8 cellular contexts compared by ENCODE assay signal in genomic region chr7:100673302-100673941, GRCh38. TPM values are rescaled to one million over a fixed set of nuclear protein-coding genes. Genes with fewer than 3 reads are reported as not detected.
DNase-seq lines count a peak whose midpoint lies in the region; ATAC-seq and TF ChIP-seq lines count a peak whose summit lies in the region.

Gene GNB2 (plus strand): TSS chr7:100673740. CDS start chr7:100676266, 2,526 bp downstream.

- H3K27ac ChIP-seq in C4-2B: peak within 1 kb of the TSS; percentile 88
- H3K27ac ChIP-seq in liver (ENCODE audit: low read depth in 1 of 2, low read length in 2 of 2): peak within 1 kb of the TSS; percentile 94 to 100

- peak; percentile 5 to 39 for TF ChIP-seq RAD21 in liver (IDR thresholded peaks at IDR 0.05)

- no peak for TF ChIP-seq CTCF in C4-2B (conservative IDR thresholded peaks at IDR 0.05)
- no peak for TF ChIP-seq CTCF in liver (IDR thresholded peaks at IDR 0.05; ENCODE audit: low read depth, low read length, missing input control)

- no peaks in the 10 kb centered on the region for H3K9me3 ChIP-seq in liver (ENCODE audit: control insufficient read depth in 4 of 4, low read length in 3 of 4)

- ATAC-seq in GM19397 (IDR thresholded peaks at IDR 0.05; ENCODE audit: unreplicated experiment) (peak; percentile 56), HG03571 (IDR thresholded peaks at IDR 0.05; ENCODE audit: unreplicated experiment) (peak; percentile 52)

- H3K36me3 ChIP-seq in liver (ENCODE audit: control insufficient read depth in 4 of 4, insufficient read depth in 3 of 4, low read depth in 1 of 4, low read length in 3 of 4): peaks cover 6 to 19% (median 9%) of the 10 kb centered on the region in 4 donors

- WGBS in liver: under 1% methylated on average over 65 of the region's 65 CpGs

- H3K9ac ChIP-seq in liver (ENCODE audit: low read depth in 1 of 2, low read length in 2 of 2): peak within 1 kb of the TSS; percentile 73 to 84

- no peaks in the 10 kb centered on the region for H3K27me3 ChIP-seq in liver (ENCODE audit: control insufficient read depth in 4 of 4, insufficient read depth in 4 of 4, low read length in 3 of 4)

- peaks cover 0 to 11% (median 7%) of the 10 kb centered on the region in 4 donors for H3K4me1 ChIP-seq in liver (ENCODE audit: control insufficient read depth in 4 of 4, insufficient read depth in 4 of 4, low read length in 3 of 4)

- DNase-seq in NCI-H82 (lab: John Stamatoyannopoulos, UW): peak; percentile 99
- peak; percentile 100 for DNase-seq in activated CD4-positive, alpha-beta T cell treated with anti-CD3 and anti-CD28 coated beads, Interleukin-2, amount 50 U/mL, for 48 hours
- DNase-seq in dermis microvascular lymphatic vessel endothelial cell (ENCODE audit: low read depth in 2 of 2): peak; percentile 97 to 99
- peak; percentile 99 for DNase-seq in stimulated activated CD4-positive, alpha-beta T cell treated with anti-CD3 and anti-CD28 coated beads, Interleukin-4, amount 100 ng/mL, for 24 hours

- peak within 1 kb of the TSS; percentile 81 to 92 (median 91) for H3K4me3 ChIP-seq in liver (ENCODE audit: low read depth in 1 of 3, low read length in 3 of 3)

TF ChIP-seq in liver, 16 proteins besides CTCF, POLR2A, EP300 and RAD21:
- TF ChIP-seq RXRA (IDR thresholded peaks at IDR 0.05) (peak; percentile 66 to 71), SP1 (IDR thresholded peaks at IDR 0.05) (peak; percentile 78), FOXA1 (IDR thresholded peaks at IDR 0.05) (peak; percentile 34), MAX (IDR thresholded peaks at IDR 0.05) (peak; percentile 84), HNF4A (conservative IDR thresholded peaks at IDR 0.05) (peak; percentile 20 to 29), REST (IDR thresholded peaks at IDR 0.05) (peak; percentile 54), ZBTB33 (IDR thresholded peaks at IDR 0.05) (peak; percentile 73), HNF4G (IDR thresholded peaks at IDR 0.05) (no peak), FOXA2 (IDR thresholded peaks at IDR 0.05) (no peak), YY1 (IDR thresholded peaks at IDR 0.05) (peak; percentile 77), EGR1 (IDR thresholded peaks at IDR 0.05; ENCODE audit: low read depth in 2 of 2) (peak; percentile 8 to 63), GABPA (IDR thresholded peaks at IDR 0.05 in 1 of 2, conservative IDR thresholded peaks at IDR 0.05 in 1 of 2) (peak in 1 of 2 donors; percentile 53), ATF3 (IDR thresholded peaks at IDR 0.05) (no peak), NR2F2 (IDR thresholded peaks at IDR 0.05) (no peak), TAF1 (conservative IDR thresholded peaks at IDR 0.05) (peak; percentile 27), JUND (IDR thresholded peaks at IDR 0.05) (peak in 1 of 2 donors; percentile 10)

RNA-seq across cellular contexts. Expression of gene GNB2, which starts in this region (rescaled TPM):
- total RNA-seq in dermis microvascular lymphatic vessel endothelial cell: 61.2 and 97.4 TPM in 2 replicates
- total RNA-seq in liver: 10 to 100 TPM; 57.9 to 88.5 TPM
- 100 to 1,000 TPM in 1 of 2 donors, 10 to 100 TPM in 1; 37.6 to 133 TPM for polyA plus RNA-seq in liver

Comparison
In these comparisons a context has a peak if more than half of its experiments do, and no peak if none do; other contexts are left out.
1. Peak in every context shown above with its lines: DNase-seq, ATAC-seq, H3K4me3 ChIP-seq and H3K27ac ChIP-seq.